In the genomic region with DNA sequence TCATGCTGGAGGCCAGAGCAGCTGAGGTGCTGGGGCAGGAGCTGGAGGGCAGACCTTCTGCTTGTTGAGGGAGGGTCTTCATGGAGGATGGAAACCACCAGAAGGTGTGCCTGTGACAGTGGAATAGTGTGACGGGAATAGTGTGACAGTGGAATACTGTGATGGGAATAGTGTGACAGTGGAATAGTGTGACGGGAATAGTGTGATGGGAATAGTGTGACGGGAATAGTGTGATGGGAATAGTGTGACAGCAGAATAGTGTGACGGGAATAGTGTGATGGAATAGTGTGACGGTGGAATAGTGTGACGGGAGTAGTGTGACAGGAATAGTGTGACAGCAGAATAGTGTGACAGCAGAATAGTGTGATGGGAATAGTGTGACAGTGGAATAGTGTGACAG, we compare ENCODE assay signal across 10 cellular contexts.
DNase-seq lines count a peak whose midpoint lies in the region; ATAC-seq and TF ChIP-seq lines count a peak whose summit lies in the region.
"Had no signal": no experiment of that assay in that cellular context is flagged by ENCODE, and none has a peak within 500 bp of the region (broad histone marks: within the 10 kb centered on the region; RNA-seq: fewer than 3 reads in every experiment).

No MANE protein-coding gene starts in this region.

- no peak overlapping the region for H3K27ac Mint-ChIP-seq in natural killer cell treated with Interleukin-12 subunit alpha and Interleukin-12 subunit beta and Interleukin-15 and Interleukin-18, amount 100 ng/mL, for 72 hours

- H3K27ac ChIP-seq in DND-41 (ENCODE audit: low read length): no peak overlapping the region
- H3K27ac ChIP-seq in dorsolateral prefrontal cortex: no peak overlapping the region
- H3K27ac ChIP-seq: stomach had no signal

- no peak for TF ChIP-seq POLR2A in erythroblast (IDR thresholded peaks at IDR 0.05; ENCODE audit: low read length)

- H3K27me3 ChIP-seq in DND-41 (ENCODE audit: insufficient read depth, low read length, poor library complexity) (no peaks in the 10 kb centered on the region), dorsolateral prefrontal cortex (no peaks in the 10 kb centered on the region)
- H3K27me3 ChIP-seq: stomach had no signal

- DNase-seq in DND-41 (no peak), MV-4-11 (lab: John Stamatoyannopoulos, UW) (peak; percentile 1), erythroblast (lab: John Stamatoyannopoulos, UW) (peak; percentile 19 to 32), NCI-H1417 treated with DMSO at 0.1 percent for 48 hours (lab: John Stamatoyannopoulos, UW) (no peak), dorsolateral prefrontal cortex (no peak)
- DNase-seq in natural killer cell treated with Interleukin-12 subunit alpha and Interleukin-12 subunit beta and Interleukin-15 and Interleukin-18, amount 100 ng/mL, for 72 hours (ENCODE audit: low spot score): no peak
- DNase-seq in stimulated activated CD4-positive, alpha-beta T cell treated with anti-CD3 and anti-CD28 coated beads, Interleukin-2, amount 100 ng/mL, for 48 hours: no peak
- DNase-seq: SIG-M5, stomach had no signal

- no peaks in the 10 kb centered on the region for H3K27me3 Mint-ChIP-seq in natural killer cell treated with Interleukin-12 subunit alpha and Interleukin-12 subunit beta and Interleukin-15 and Interleukin-18, amount 100 ng/mL, for 72 hours

- no peak overlapping the region for H3K9ac ChIP-seq in DND-41 (ENCODE audit: low read depth, low read length)

- TF ChIP-seq CTCF in DND-41 (IDR thresholded peaks at IDR 0.05; ENCODE audit: borderline replicate concordance, extremely low read depth, low read length, poor library complexity, severe bottlenecking) (no peak), dorsolateral prefrontal cortex (IDR thresholded peaks at IDR 0.05 in 54 of 56, conservative IDR thresholded peaks at IDR 0.05 in 2 of 56; ENCODE audit: low read depth in 1 of 56, partially characterized antibody in 56 of 56) (no peak)

- intact Hi-C loops in dorsolateral prefrontal cortex (cut with DNase I): no loop called here

- no peaks in the 10 kb centered on the region for H4K20me1 ChIP-seq in DND-41 (ENCODE audit: insufficient read depth, low read length)

- H3K79me2 ChIP-seq in DND-41 (ENCODE audit: insufficient read depth, low read length): no peaks in the 10 kb centered on the region

- no peak overlapping the region for H3K4me3 Mint-ChIP-seq in natural killer cell treated with Interleukin-12 subunit alpha and Interleukin-12 subunit beta and Interleukin-15 and Interleukin-18, amount 100 ng/mL, for 72 hours

- H3K4me2 ChIP-seq in DND-41 (ENCODE audit: insufficient read depth, low read length): no peak overlapping the region

- ATAC-seq in DND-41 (ENCODE audit: insufficient read depth, low read depth) (peak; percentile 58; the same call in 2 of the 3 replicates), HG03342 (IDR thresholded peaks at IDR 0.05; ENCODE audit: unreplicated experiment) (no peak)
- ATAC-seq in natural killer cell treated with Interleukin-12 subunit alpha and Interleukin-12 subunit beta and Interleukin-15 and Interleukin-18, amount 100 ng/mL, for 72 hours: peak; percentile 51 to 55

- no peak overlapping the region for H3K4me3 ChIP-seq in DND-41 (ENCODE audit: low read depth in 1 of 2, low read length in 2 of 2)
- H3K4me3 ChIP-seq in dorsolateral prefrontal cortex: no peak overlapping the region
- H3K4me3 ChIP-seq: stomach had no signal

- H3K36me3 ChIP-seq in DND-41 (ENCODE audit: insufficient read depth, low read length): no peaks in the 10 kb centered on the region
- H3K36me3 ChIP-seq: stomach had no signal

- no peaks in the 10 kb centered on the region for H3K4me1 ChIP-seq in DND-41 (ENCODE audit: insufficient read depth, low read length)
- H3K4me1 ChIP-seq: stomach had no signal

- H3K36me3 Mint-ChIP-seq in natural killer cell treated with Interleukin-12 subunit alpha and Interleukin-12 subunit beta and Interleukin-15 and Interleukin-18, amount 100 ng/mL, for 72 hours: no peaks in the 10 kb centered on the region

- peaks cover 4% of the 10 kb centered on the region for H3K9me3 ChIP-seq in DND-41 (ENCODE audit: insufficient read depth, low read length, severe bottlenecking)
- H3K9me3 ChIP-seq: stomach had no signal

- H2AFZ ChIP-seq in DND-41 (ENCODE audit: low read depth, low read length): no peak overlapping the region

- peaks cover 4% of the 10 kb centered on the region for H3K9me3 Mint-ChIP-seq in natural killer cell treated with Interleukin-12 subunit alpha and Interleukin-12 subunit beta and Interleukin-15 and Interleukin-18, amount 100 ng/mL, for 72 hours

- H3K4me1 Mint-ChIP-seq in natural killer cell treated with Interleukin-12 subunit alpha and Interleukin-12 subunit beta and Interleukin-15 and Interleukin-18, amount 100 ng/mL, for 72 hours (ENCODE audit: low read depth in 2 of 2): no peaks in the 10 kb centered on the region

Comparison
In these comparisons a context has a peak if more than half of its experiments do, and no peak if none do; other contexts are left out.
1. DNase-seq: peak in MV-4-11 (single experiment) and erythroblast (2 of 2); none in DND-41 (single experiment), natural killer cell treated with Interleukin-12 subunit alpha and Interleukin-12 subunit beta and Interleukin-15 and Interleukin-18, amount 100 ng/mL, for 72 hours (single experiment), stimulated activated CD4-positive, alpha-beta T cell treated with anti-CD3 and anti-CD28 coated beads, Interleukin-2, amount 100 ng/mL, for 48 hours (0 of 2), NCI-H1417 treated with DMSO at 0.1 percent for 48 hours (single experiment) and dorsolateral prefrontal cortex (0 of 10).